ENCODE assay signal across 8 cellular contexts in genomic region chr17:3669085-3669347, GRCh38.
A peak's percentile ranks its signal among the peaks of the same experiment; 100 is the strongest.
DNase-seq lines count a peak whose midpoint lies in the region; TF ChIP-seq lines count a peak whose summit lies in the region.

No MANE protein-coding gene starts in this region.

- H3K9me3 ChIP-seq in HUES6 (ENCODE audit: control insufficient read depth, insufficient read depth, low read depth, low read length), result no peaks in the 10 kb centered on the region
- H3K9me3 ChIP-seq in neuron (ENCODE audit: low read length), result no peaks in the 10 kb centered on the region

- H3K4me3 ChIP-seq in GM06990 (replicated peaks; ENCODE audit: low read depth, low read length) (peak overlapping the region; percentile 93), HUES6 (ENCODE audit: low read depth, low read length) (peak overlapping the region; percentile 97), coronary artery (peak overlapping the region; percentile 100), neuron (ENCODE audit: low read length) (peak overlapping the region; percentile 95)

- peaks cover 3% of the 10 kb centered on the region for H3K36me3 ChIP-seq in GM06990 (ENCODE audit: control insufficient read depth, insufficient read depth, low read length)
- peaks cover 11% of the 10 kb centered on the region for H3K36me3 ChIP-seq in HUES6 (ENCODE audit: control insufficient read depth, insufficient read depth, low read length)
- peaks cover 4% of the 10 kb centered on the region for H3K36me3 ChIP-seq in neuron (ENCODE audit: insufficient read depth, low read length)

- H3K4me1 ChIP-seq in HUES6 (ENCODE audit: control insufficient read depth, insufficient read depth, low read length), result peaks cover 6% of the 10 kb centered on the region
- H3K4me1 ChIP-seq in neuron (ENCODE audit: insufficient read depth, low read length), result peaks cover 12% of the 10 kb centered on the region

- DNase-seq in GM06990 (ENCODE audit: extremely low read depth, insufficient read length), result no peak
- no peak for DNase-seq in coronary artery (ENCODE audit: low spot score)
- no peak for DNase-seq in HuH-7.5 (ENCODE audit: low spot score)
- no peak for DNase-seq in NCI-H524 (lab: John Stamatoyannopoulos, UW)
- DNase-seq in HUDEP-2 (lab: John Stamatoyannopoulos, UW; ENCODE audit: unreplicated experiment in 76 of 76), result no peak
- DNase-seq in NK-92 treated with Interleukin-12 subunit alpha and Interleukin-12 subunit beta, amount 100 ng/mL, for 24 hours (lab: John Stamatoyannopoulos, UW), result no peak

- H2AFZ ChIP-seq in neuron (ENCODE audit: low read depth, low read length), result peak overlapping the region; percentile 91

- H3K9ac ChIP-seq in HUES6 (ENCODE audit: low read length), result peak overlapping the region; percentile 97

- no peaks in the 10 kb centered on the region for H3K27me3 ChIP-seq in GM06990 (replicated peaks; ENCODE audit: control insufficient read depth, insufficient read depth, low read length)
- H3K27me3 ChIP-seq in HUES6 (ENCODE audit: control insufficient read depth, insufficient read depth, low read length), result no peaks in the 10 kb centered on the region
- no peaks in the 10 kb centered on the region for H3K27me3 ChIP-seq in neuron (ENCODE audit: insufficient read depth, low read length)

- H3K27ac ChIP-seq in HUES6 (ENCODE audit: low read depth, low read length), result peak overlapping the region; percentile 95
- peak overlapping the region; percentile 92 to 100 for H3K27ac ChIP-seq in coronary artery

- TF ChIP-seq CTCF in GM06990 (IDR thresholded peaks at IDR 0.05; ENCODE audit: insufficient read depth, low read length, poor library complexity, severe bottlenecking), result no peak
- no peak for TF ChIP-seq CTCF in coronary artery (IDR thresholded peaks at IDR 0.05)
